In the genomic region with DNA sequence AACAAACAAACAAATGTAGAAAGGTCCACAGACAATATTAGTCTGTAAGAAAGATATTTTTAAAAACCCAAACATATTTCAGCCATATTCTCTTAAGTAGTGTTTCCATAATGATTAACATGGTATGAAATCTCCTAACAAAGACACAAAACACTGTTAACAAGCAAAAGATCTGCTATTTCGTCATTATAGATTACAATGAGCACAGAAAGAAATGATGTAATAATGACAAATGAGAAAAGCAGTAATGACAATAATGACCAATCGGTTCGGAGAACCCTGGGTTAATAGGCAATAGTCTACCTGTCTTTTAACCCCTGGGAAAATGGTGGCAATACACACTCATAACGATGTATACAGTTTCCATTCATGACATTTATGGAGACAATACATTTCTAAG, we compare ENCODE assay signal across 22 cellular contexts. TPM values are rescaled to one million over a fixed set of nuclear protein-coding genes. Genes with fewer than 3 reads are reported as not detected.
DNase-seq lines count a peak whose midpoint lies in the region; ATAC-seq, FAIRE-seq and TF ChIP-seq lines count a peak whose summit lies in the region.
"Had no signal": no experiment of that assay in that cellular context is flagged by ENCODE, and none has a peak within 500 bp of the region (broad histone marks: within the 10 kb centered on the region; RNA-seq: fewer than 3 reads in every experiment).

No MANE protein-coding gene starts in this region.

- no peak for TF ChIP-seq CTCF in CD4-positive, alpha-beta T cell (IDR thresholded peaks at IDR 0.05)
- TF ChIP-seq CTCF in HEK293 (tag by site-specific recombination; IDR thresholded peaks at IDR 0.05) (no peak), K562 (IDR thresholded peaks at IDR 0.05 in 2 of 3, conservative IDR thresholded peaks at IDR 0.05 in 1 of 3; ENCODE audit: insufficient read depth in 2 of 3, low read depth in 1 of 3, low read length in 3 of 3) (no peak)

- no peak for FAIRE-seq in K562 (lab: Jason Lieb, UNC)
- FAIRE-seq in urothelium cell line (lab: Jason Lieb, UNC) = no peak
- FAIRE-seq: D721Med, G401.6, GM12891 had no signal

- no peak overlapping the region for H2AFZ ChIP-seq in K562 (ENCODE audit: low read depth, low read length)

- peaks cover 0 to 58% of the 10 kb centered on the region in 2 experiments; a peak in 2 of 3 replicates for H3K36me3 ChIP-seq in HEK293 (ENCODE audit: control insufficient read depth in 2 of 2, insufficient read depth in 1 of 2, low read length in 2 of 2)
- peaks cover 87% of the 10 kb centered on the region for H3K36me3 ChIP-seq in K562 (ENCODE audit: control insufficient read depth, insufficient read depth, low read length)

- no peaks in the 10 kb centered on the region for H3K27me3 Mint-ChIP-seq in activated naive CD8-positive, alpha-beta T cell
- H3K27me3 Mint-ChIP-seq in activated naive CD8-positive, alpha-beta T cell treated with anti-CD3 and anti-CD28 coated beads, Interleukin-2, amount 50 U/mL, for 24 hours = no peaks in the 10 kb centered on the region
- no peaks in the 10 kb centered on the region for H3K27me3 Mint-ChIP-seq in CD4-positive, alpha-beta T cell
- H3K27me3 Mint-ChIP-seq: CD4-positive, CD25-positive, alpha-beta regulatory T cell had no signal

- H3K4me1 ChIP-seq in HEK293 (ENCODE audit: control insufficient read depth, insufficient read depth, low read length) (no peaks in the 10 kb centered on the region), K562 (replicated peaks in 1 of 2; ENCODE audit: control insufficient read depth in 2 of 2, insufficient read depth in 2 of 2, low read length in 2 of 2) (peaks cover 22 to 27% of the 10 kb centered on the region in 2 experiments; a peak in 4 of 5 replicates)
- H3K4me1 ChIP-seq: BE2C, Caco-2 had no signal

- BruUV-seq in K562 (replicated peaks; lab: Mats Ljungman, UMichigan) = no TSS peak

- no peak for TF ChIP-seq RAD21 in K562 (CRISPR knock-in tag; conservative IDR thresholded peaks at IDR 0.05 in 1 of 2, IDR thresholded peaks at IDR 0.05 in 1 of 2)

- H3K9me3 Mint-ChIP-seq in activated naive CD8-positive, alpha-beta T cell (ENCODE audit: low read depth) = no peaks in the 10 kb centered on the region
- H3K9me3 Mint-ChIP-seq in activated naive CD8-positive, alpha-beta T cell treated with anti-CD3 and anti-CD28 coated beads, Interleukin-2, amount 50 U/mL, for 24 hours = no peaks in the 10 kb centered on the region
- no peaks in the 10 kb centered on the region for H3K9me3 Mint-ChIP-seq in CD4-positive, alpha-beta T cell
- H3K9me3 Mint-ChIP-seq: CD14-positive monocyte; CD4-positive, CD25-positive, alpha-beta regulatory T cell; CD8-positive, alpha-beta T cell had no signal

- no peaks in the 10 kb centered on the region for H3K79me2 ChIP-seq in K562 (ENCODE audit: control insufficient read depth, insufficient read depth, low read length)

- no peaks in the 10 kb centered on the region for H4K20me1 ChIP-seq in K562 (replicated peaks; ENCODE audit: control insufficient read depth, insufficient read depth, low read length)

- H3K27ac ChIP-seq in CD4-positive, alpha-beta T cell (ENCODE audit: low read depth, low read length) = no peak overlapping the region
- H3K27ac ChIP-seq in HEK293 (ENCODE audit: extremely low read depth, low read depth, low read length) (no peak overlapping the region), K562 (ENCODE audit: extremely low read depth, low read depth, low read length) (no peak overlapping the region)
- H3K27ac ChIP-seq: BLaER1 had no signal

- POLR2A ChIA-PET in CD4-positive, alpha-beta T cell (lab: Charles Lee) = no interaction called here
- POLR2A ChIA-PET in HEK293 (lab: Yijun Ruan, JAX) = no interaction called here
- POLR2A ChIA-PET in K562 (lab: Yijun Ruan, JAX) = no interaction called here

- TF ChIP-seq EP300 in K562 (IDR thresholded peaks at IDR 0.05; ENCODE audit: low read length) = no peak

- H3K27me3 ChIP-seq in CD4-positive, alpha-beta T cell (ENCODE audit: control insufficient read depth, insufficient read depth, low read length) = no peaks in the 10 kb centered on the region
- no peaks in the 10 kb centered on the region for H3K27me3 ChIP-seq in K562 (ENCODE audit: control insufficient read depth in 2 of 2, insufficient read depth in 2 of 2, low read length in 2 of 2)
- H3K27me3 ChIP-seq: BE2C, BLaER1 had no signal

- 87% methylated on average over 4 of the region's 4 CpGs for WGBS in K562 (ENCODE audit: insufficient coverage, low coverage, missing lambda C conversion rate)

- no peak overlapping the region for H3K9ac ChIP-seq in K562 (ENCODE audit: insufficient read depth in 1 of 2, low read depth in 2 of 2, low read length in 2 of 2)
- H3K9ac ChIP-seq: BLaER1 had no signal

- no peak for TF ChIP-seq POLR2A in K562 (conservative IDR thresholded peaks at IDR 0.05)

- DNase-seq in activated naive CD8-positive, alpha-beta T cell treated with anti-CD3 and anti-CD28 coated beads, Interleukin-2, amount 50 U/mL, for 24 hours = no peak
- no peak for DNase-seq in CD4-positive, alpha-beta T cell
- DNase-seq in K562 (ENCODE audit: extremely low read depth in 1 of 4, low spot score in 3 of 4) = no peak
- DNase-seq in NK-92 treated with Interleukin-12 subunit alpha and Interleukin-12 subunit beta, amount 100 ng/mL, for 24 hours (lab: John Stamatoyannopoulos, UW) = no peak
- no peak for DNase-seq in urothelium cell line (ENCODE audit: low spot score)
- DNase-seq: 8988T; ACHN; BE2C; C1 segment of cervical spinal cord; Caco-2; Calu3; CD4-positive, CD25-positive, alpha-beta regulatory T cell; CD8-positive, alpha-beta T cell; DMS79 treated with DMSO at 0.1 percent for 48 hours; GF-D8 had no signal

- no peak for ATAC-seq in activated naive CD8-positive, alpha-beta T cell treated with anti-CD3 and anti-CD28 coated beads, Interleukin-2, amount 50 U/mL, for 24 hours
- ATAC-seq in CD4-positive, alpha-beta T cell (ENCODE audit: poor library complexity) = no peak
- ATAC-seq in K562 = no peak
- ATAC-seq: CD8-positive, alpha-beta T cell had no signal

- no peak overlapping the region for H3K4me3 ChIP-seq in HEK293 (ENCODE audit: low read depth, low read length)
- H3K4me3 ChIP-seq in K562 = no peak overlapping the region
- H3K4me3 ChIP-seq: BLaER1 had no signal

- intact Hi-C loops in CD4-positive, alpha-beta T cell (cut with DNase I, micrococcal nuclease) = no loop called here
- intact Hi-C loops in K562 (cut with micrococcal nuclease) = loop anchor here (5.0 kb wide), 1 partner anchor 42 kb away; a partner anchor contains a TSS

- H3K27ac Mint-ChIP-seq in activated naive CD8-positive, alpha-beta T cell = peak overlapping the region; percentile 58
- no peak overlapping the region for H3K27ac Mint-ChIP-seq in activated naive CD8-positive, alpha-beta T cell treated with anti-CD3 and anti-CD28 coated beads, Interleukin-2, amount 50 U/mL, for 24 hours
- H3K27ac Mint-ChIP-seq in CD4-positive, alpha-beta T cell = peak overlapping the region; percentile 47
- H3K27ac Mint-ChIP-seq: CD8-positive, alpha-beta T cell had no signal

- CTCF ChIA-PET in CD4-positive, alpha-beta T cell (lab: Charles Lee) = interaction anchor here (1.9 kb wide), 1 partner anchor 10 kb away, joined by 6 read pairs; no protein-coding TSS in a partner anchor
- CTCF ChIA-PET in HEK293 (lab: Yijun Ruan, JAX) (no interaction called here), K562 (lab: Yijun Ruan, JAX; ENCODE audit: low intra/inter-chr PET ratio) (no interaction called here)

- peaks cover 6% of the 10 kb centered on the region for H3K36me3 Mint-ChIP-seq in activated naive CD8-positive, alpha-beta T cell
- H3K36me3 Mint-ChIP-seq in activated naive CD8-positive, alpha-beta T cell treated with anti-CD3 and anti-CD28 coated beads, Interleukin-2, amount 50 U/mL, for 24 hours (ENCODE audit: low read depth) = peaks cover 51% of the 10 kb centered on the region
- peaks cover 98% of the 10 kb centered on the region for H3K36me3 Mint-ChIP-seq in CD4-positive, alpha-beta T cell (ENCODE audit: low read depth)

- H3K4me1 Mint-ChIP-seq in activated naive CD8-positive, alpha-beta T cell (ENCODE audit: low read depth) = no peaks in the 10 kb centered on the region
- H3K4me1 Mint-ChIP-seq in activated naive CD8-positive, alpha-beta T cell treated with anti-CD3 and anti-CD28 coated beads, Interleukin-2, amount 50 U/mL, for 24 hours = peaks cover 20% of the 10 kb centered on the region
- no peaks in the 10 kb centered on the region for H3K4me1 Mint-ChIP-seq in CD4-positive, alpha-beta T cell (ENCODE audit: low read depth)

- H3K9me3 ChIP-seq in CD4-positive, alpha-beta T cell (ENCODE audit: control insufficient read depth, low read length) = no peaks in the 10 kb centered on the region
- no peaks in the 10 kb centered on the region for H3K9me3 ChIP-seq in HEK293 (ENCODE audit: control insufficient read depth, insufficient read depth, low read depth, low read length)
- H3K9me3 ChIP-seq in K562 (replicated peaks; ENCODE audit: control insufficient read depth, insufficient read depth, low read depth, low read length) = no peaks in the 10 kb centered on the region
- H3K9me3 ChIP-seq: BE2C, BLaER1, Caco-2 had no signal

- in situ Hi-C loops in K562 (cut with MboI) = no loop called here

- no peaks in the 10 kb centered on the region for H3K9me1 ChIP-seq in K562 (ENCODE audit: control insufficient read depth, insufficient read depth, low read length)

- H3K4me2 ChIP-seq in K562 (ENCODE audit: insufficient read depth, low read length) = no peak overlapping the region
- H3K4me2 ChIP-seq: BLaER1 had no signal

- no peak overlapping the region for H3K4me3 Mint-ChIP-seq in activated naive CD8-positive, alpha-beta T cell
- H3K4me3 Mint-ChIP-seq in activated naive CD8-positive, alpha-beta T cell treated with anti-CD3 and anti-CD28 coated beads, Interleukin-2, amount 50 U/mL, for 24 hours = no peak overlapping the region
- H3K4me3 Mint-ChIP-seq in CD4-positive, alpha-beta T cell = no peak overlapping the region
- H3K4me3 Mint-ChIP-seq: CD14-positive monocyte; CD4-positive, CD25-positive, alpha-beta regulatory T cell; CD8-positive, alpha-beta T cell had no signal

RNA-seq across cellular contexts. Expression of a gene that starts 39.5 kb away (rescaled TPM):
- 10 to 100 TPM in 1 of 2 experiments, 1 to 10 TPM in 1; 9.9 to 11.8 TPM for total RNA-seq in CD4-positive, alpha-beta T cell
- total RNA-seq in K562 (2011; cell fraction: chromatin; rRNA removed; ENCODE audit: low replicate concordance) = 177 and 316 TPM in 2 replicates
- 101 and 122 TPM in 2 replicates for total RNA-seq in K562 (2011; cell fraction: nucleolus; rRNA removed)
- 178 and 208 TPM in 2 replicates for total RNA-seq in K562 (2011; cell fraction: nucleoplasm; rRNA removed)
- total RNA-seq in K562 (2014; rRNA removed) = 47.2 and 50.6 TPM in 2 replicates
- 75.9 and 83.0 TPM in 2 replicates for total RNA-seq in K562 (2014; rRNA removed; fragmentation: Illumina TruSeq; extraction: Trizol)
- total RNA-seq in K562 (2015; rRNA removed; fragmentation: Illumina TruSeq; extraction: Trizol) = 65.1 and 70.1 TPM in 2 replicates
- total RNA-seq in K562 (2021) = 103 and 127 TPM in 2 replicates
- 75.0 and 124 TPM in 2 replicates for polyA plus RNA-seq in K562 (2011; rRNA removed)
- polyA plus RNA-seq in K562 (2011; cell fraction: cytosol; rRNA removed) = 54.9 and 63.1 TPM in 2 replicates
- 114 and 154 TPM in 2 replicates for polyA plus RNA-seq in K562 (2011; cell fraction: nucleus; rRNA removed)
- polyA plus RNA-seq in K562 (2012) = 71.2 and 97.6 TPM in 2 replicates
- polyA plus RNA-seq in K562 (2014; fragmentation: Illumina TruSeq; extraction: Trizol) = 78.8 and 86.1 TPM in 2 replicates
- polyA plus RNA-seq in K562 (2014; fragmentation: Nextera tagmentation; extraction: Ambion mirVana) = 10 to 100 TPM; 21.5 to 97.7 TPM
- 94.6 and 97.2 TPM in 2 replicates for polyA plus RNA-seq in K562 (2014; rRNA removed)
- 201 and 283 TPM in 2 replicates for polyA minus RNA-seq in K562 (2011; rRNA and poly(A)+ RNA removed)
- 50.1 and 65.9 TPM in 2 replicates for polyA minus RNA-seq in K562 (2011; cell fraction: cytosol; rRNA and poly(A)+ RNA removed)
- polyA minus RNA-seq in K562 (2011; cell fraction: nucleus; rRNA and poly(A)+ RNA removed) = 111 and 112 TPM in 2 replicates
